Comparison of ENCODE assay signal across 28 cellular contexts in genomic region chrX:7077910-7078245, GRCh38.
"Had no signal": no experiment of that assay in that cellular context is flagged by ENCODE, and none has a peak within 500 bp of the region (broad histone marks: within the 10 kb centered on the region; RNA-seq: fewer than 3 reads in every experiment).

No MANE protein-coding gene starts in this region.

- H3K27me3 Mint-ChIP-seq: activated CD4-positive, alpha-beta memory T cell treated with anti-CD3 and anti-CD28 coated beads, Interleukin-2, amount 10 ng/mL, durations not matched to agents 7 days and 5 days; activated CD4-positive, alpha-beta T cell treated with anti-CD3 and anti-CD28 coated beads for 36 hours; activated CD4-positive, alpha-beta T cell treated with anti-CD3 and anti-CD28 coated beads, Interleukin-2, amount 10 ng/mL, durations not matched to agents 24 days and 14 days; activated naive CD4-positive, alpha-beta T cell treated with anti-CD3 and anti-CD28 coated beads, Interleukin-2, amount 10 ng/mL, durations not matched to agents 7 days and 5 days; activated naive CD8-positive, alpha-beta T cell treated with anti-CD3 and anti-CD28 coated beads, Interleukin-2, amount 10 ng/mL, durations not matched to agents 7 days and 5 days; activated T-cell treated with anti-CD3 and anti-CD28 coated beads, Interleukin-2, amount 50 U/mL, for 24 hours; brain had no signal

- H3K4me1 ChIP-seq: ascending aorta, breast epithelium, colonic mucosa, gastroesophageal sphincter had no signal

- H3K4me3 Mint-ChIP-seq: activated CD4-positive, alpha-beta memory T cell treated with anti-CD3 and anti-CD28 coated beads, Interleukin-2, amount 10 ng/mL, durations not matched to agents 7 days and 5 days; activated CD4-positive, alpha-beta T cell treated with anti-CD3 and anti-CD28 coated beads for 36 hours; activated CD4-positive, alpha-beta T cell treated with anti-CD3 and anti-CD28 coated beads, Interleukin-2, amount 10 ng/mL, durations not matched to agents 24 days and 14 days; activated naive CD4-positive, alpha-beta T cell treated with anti-CD3 and anti-CD28 coated beads, Interleukin-2, amount 10 ng/mL, durations not matched to agents 7 days and 5 days; activated naive CD8-positive, alpha-beta T cell treated with anti-CD3 and anti-CD28 coated beads, Interleukin-2, amount 10 ng/mL, durations not matched to agents 7 days and 5 days; activated T-cell treated with anti-CD3 and anti-CD28 coated beads, Interleukin-2, amount 50 U/mL, for 24 hours; activated T-cell treated with anti-CD3 and anti-CD28 coated beads, Interleukin-2, amount 50 U/mL, for 72 hours; brain; T-helper 2 cell treated with Interferon-gamma antibody and Interleukin-4, amounts not matched to agents 5 μg/mL and 100 μg/mL, for 36 hours had no signal

- DNase-seq: activated CD4-positive, alpha-beta memory T cell treated with anti-CD3 and anti-CD28 coated beads, Interleukin-2, amount 10 ng/mL, durations not matched to agents 7 days and 5 days; activated CD4-positive, alpha-beta T cell treated with anti-CD3 and anti-CD28 coated beads for 36 hours; activated CD4-positive, alpha-beta T cell treated with anti-CD3 and anti-CD28 coated beads, Interleukin-2, amount 10 ng/mL, durations not matched to agents 24 days and 14 days; activated CD4-positive, CD25-positive, alpha-beta regulatory T cell; activated CD4-positive, CD25-positive, alpha-beta regulatory T cell treated with anti-CD3 and anti-CD28 coated beads, Interleukin-2, amount 50 U/mL, for 72 hours; activated CD8-positive, alpha-beta memory T cell treated with anti-CD3 and anti-CD28 coated beads, Interleukin-2, amount 50 U/mL, for 48 hours; activated gamma-delta T cell; activated naive CD4-positive, alpha-beta T cell; activated naive CD4-positive, alpha-beta T cell treated with anti-CD3 and anti-CD28 coated beads, Interleukin-2, amount 10 ng/mL, durations not matched to agents 7 days and 5 days; activated naive CD8-positive, alpha-beta T cell treated with anti-CD3 and anti-CD28 coated beads, Interleukin-2, amount 10 ng/mL, durations not matched to agents 7 days and 5 days; activated T-cell treated with anti-CD3 and anti-CD28 coated beads for 4 hours; activated T-cell treated with anti-CD3 and anti-CD28 coated beads, Interleukin-2, amount 50 U/mL, for 24 hours; activated T-cell treated with anti-CD3 and anti-CD28 coated beads, Interleukin-2, amount 50 U/mL, for 72 hours; central memory CD4-positive, alpha-beta T cell; cerebellar nuclear complex; colonic mucosa; effector CD8-positive, alpha-beta T cell; esophagus squamous epithelium; foreskin melanocyte; T1000 had no signal

- H3K36me3 ChIP-seq: breast epithelium, cardiac muscle cell, colonic mucosa had no signal

- H3K27ac Mint-ChIP-seq: activated CD4-positive, alpha-beta memory T cell treated with anti-CD3 and anti-CD28 coated beads, Interleukin-2, amount 10 ng/mL, durations not matched to agents 7 days and 5 days; activated CD4-positive, alpha-beta T cell treated with anti-CD3 and anti-CD28 coated beads for 36 hours; activated CD4-positive, alpha-beta T cell treated with anti-CD3 and anti-CD28 coated beads, Interleukin-2, amount 10 ng/mL, durations not matched to agents 24 days and 14 days; activated naive CD4-positive, alpha-beta T cell treated with anti-CD3 and anti-CD28 coated beads, Interleukin-2, amount 10 ng/mL, durations not matched to agents 7 days and 5 days; activated naive CD4-positive, alpha-beta T cell treated with anti-CD3 and anti-CD28 coated beads, Interleukin-2, amount 50 U/mL, for 72 hours; activated naive CD8-positive, alpha-beta T cell treated with anti-CD3 and anti-CD28 coated beads, Interleukin-2, amount 10 ng/mL, durations not matched to agents 7 days and 5 days; activated T-cell treated with anti-CD3 and anti-CD28 coated beads, Interleukin-2, amount 50 U/mL, for 24 hours; activated T-cell treated with anti-CD3 and anti-CD28 coated beads, Interleukin-2, amount 50 U/mL, for 72 hours; T-helper 2 cell treated with Interferon-gamma antibody and Interleukin-4, amounts not matched to agents 5 μg/mL and 100 μg/mL, for 36 hours had no signal

- H3K4me3 ChIP-seq: ascending aorta, breast epithelium, cardiac muscle cell, colonic mucosa, esophagus squamous epithelium, gastroesophageal sphincter had no signal

- H3K9me3 Mint-ChIP-seq: activated CD4-positive, alpha-beta memory T cell treated with anti-CD3 and anti-CD28 coated beads, Interleukin-2, amount 10 ng/mL, durations not matched to agents 7 days and 5 days; activated CD4-positive, alpha-beta T cell treated with anti-CD3 and anti-CD28 coated beads, Interleukin-2, amount 10 ng/mL, durations not matched to agents 24 days and 14 days; activated naive CD4-positive, alpha-beta T cell treated with anti-CD3 and anti-CD28 coated beads, Interleukin-2, amount 10 ng/mL, durations not matched to agents 7 days and 5 days; activated naive CD4-positive, alpha-beta T cell treated with anti-CD3 and anti-CD28 coated beads, Interleukin-2, amount 50 U/mL, for 72 hours; activated naive CD8-positive, alpha-beta T cell treated with anti-CD3 and anti-CD28 coated beads, Interleukin-2, amount 10 ng/mL, durations not matched to agents 7 days and 5 days; activated T-cell treated with anti-CD3 and anti-CD28 coated beads, Interleukin-2, amount 50 U/mL, for 24 hours; activated T-cell treated with anti-CD3 and anti-CD28 coated beads, Interleukin-2, amount 50 U/mL, for 72 hours; T-helper 2 cell treated with Interferon-gamma antibody and Interleukin-4, amounts not matched to agents 5 μg/mL and 100 μg/mL, for 36 hours had no signal

- H3K9me3 ChIP-seq: ascending aorta, breast epithelium, colonic mucosa, esophagus squamous epithelium, gastroesophageal sphincter had no signal

- H3K27ac ChIP-seq: ascending aorta, breast epithelium, cardiac muscle cell, colonic mucosa, epithelial cell of prostate, esophagus squamous epithelium, gastroesophageal sphincter had no signal

- H3K27me3 ChIP-seq: ascending aorta, breast epithelium, cardiac muscle cell, colonic mucosa, esophagus squamous epithelium, gastroesophageal sphincter had no signal
